In the genomic region with DNA sequence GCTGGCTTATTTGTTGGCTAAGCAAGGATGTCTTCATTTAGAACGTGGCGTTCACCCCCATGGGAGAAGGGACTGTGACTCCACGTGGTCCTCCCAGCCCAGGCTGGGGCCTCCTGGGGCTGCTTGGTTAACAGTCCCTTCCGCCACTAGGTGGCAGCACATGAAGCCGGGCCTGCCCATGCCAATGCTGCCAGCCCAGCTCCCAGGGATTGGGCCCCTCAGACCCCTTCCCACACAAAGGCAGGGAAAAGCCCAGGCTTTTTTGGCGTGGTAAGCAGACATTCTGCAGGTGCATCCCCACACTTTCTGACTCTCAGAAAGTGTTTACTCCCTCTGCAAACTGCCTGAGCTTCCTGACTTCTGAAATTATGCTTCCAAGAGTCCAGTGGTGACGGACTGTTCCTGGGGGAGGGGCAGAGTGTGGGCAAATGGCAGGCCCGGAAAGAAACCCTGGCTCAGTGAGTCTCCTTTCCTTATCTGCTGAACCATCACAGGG, we compare ENCODE assay signal across 8 cellular contexts. TPM values are rescaled to one million over a fixed set of nuclear protein-coding genes. Genes with fewer than 3 reads are reported as not detected.
DNase-seq lines count a peak whose midpoint lies in the region; ATAC-seq, FAIRE-seq and TF ChIP-seq lines count a peak whose summit lies in the region.

No MANE protein-coding gene starts in this region.

- DNase-seq in COR-L47 (lab: John Stamatoyannopoulos, UW) (peak; percentile 57), HTR-8/SVneo (ENCODE audit: insufficient read length, low spot score) (peak; percentile 74), SK-MEL-5 (ENCODE audit: low read depth, low spot score) (peak; percentile 86), glomerular visceral epithelial cell (ENCODE audit: extremely low spot score) (peak; percentile 64), pons (ENCODE audit: low spot score) (peak; percentile 65), upper lobe of right lung (peak; percentile 90)
- DNase-seq in activated naive CD4-positive, alpha-beta T cell treated with anti-CD3 and anti-CD28 coated beads for 36 hours, result peak; percentile 89

- H3K9me3 Mint-ChIP-seq in activated naive CD4-positive, alpha-beta T cell treated with anti-CD3 and anti-CD28 coated beads for 36 hours, result no peaks in the 10 kb centered on the region

- peaks cover 29% of the 10 kb centered on the region for H3K36me3 Mint-ChIP-seq in activated naive CD4-positive, alpha-beta T cell treated with anti-CD3 and anti-CD28 coated beads for 36 hours (ENCODE audit: low read depth)

- no peaks in the 10 kb centered on the region for H3K27me3 Mint-ChIP-seq in activated naive CD4-positive, alpha-beta T cell treated with anti-CD3 and anti-CD28 coated beads for 36 hours (ENCODE audit: low read depth)

- no peaks in the 10 kb centered on the region for H3K27me3 ChIP-seq in upper lobe of right lung

- no peaks in the 10 kb centered on the region for H3K9me3 ChIP-seq in upper lobe of right lung

- H3K27ac ChIP-seq in upper lobe of right lung, result no peak overlapping the region

- no peak overlapping the region for H3K4me3 ChIP-seq in upper lobe of right lung

- H3K4me1 Mint-ChIP-seq in activated naive CD4-positive, alpha-beta T cell treated with anti-CD3 and anti-CD28 coated beads for 36 hours (ENCODE audit: low read depth), result peaks cover 51% of the 10 kb centered on the region

- CTCF ChIA-PET in activated naive CD4-positive, alpha-beta T cell treated with anti-CD3 and anti-CD28 coated beads for 36 hours (lab: Charles Lee), result interaction anchor here (0.7 to 3.9 kb wide), 20 partner anchors 10 to 299 kb away, joined by 3 to 51 read pairs (median 4); no protein-coding TSS in a partner anchor

- no peak for FAIRE-seq in HTR-8/SVneo (lab: Jason Lieb, UNC)

- H3K4me1 ChIP-seq in upper lobe of right lung, result peaks cover 44% of the 10 kb centered on the region

- H3K4me3 Mint-ChIP-seq in activated naive CD4-positive, alpha-beta T cell treated with anti-CD3 and anti-CD28 coated beads for 36 hours, result no peak overlapping the region

- in situ Hi-C loops in SK-MEL-5 (cut with HindIII; ENCODE audit: low pct_unique_long_range_greater_than_20kb, low sequenced_read_pairs), result no loop called here

- peak; percentile 97 for TF ChIP-seq CTCF in upper lobe of right lung (IDR thresholded peaks at IDR 0.05)

- H3K36me3 ChIP-seq in upper lobe of right lung, result peaks cover 37% of the 10 kb centered on the region

- peak overlapping the region; percentile 41 for H3K27ac Mint-ChIP-seq in activated naive CD4-positive, alpha-beta T cell treated with anti-CD3 and anti-CD28 coated beads for 36 hours

- peak; percentile 54 for ATAC-seq in upper lobe of right lung
- no peak for ATAC-seq in HG02981 (IDR thresholded peaks at IDR 0.05; ENCODE audit: unreplicated experiment)

- intact Hi-C loops in activated naive CD4-positive, alpha-beta T cell treated with anti-CD3 and anti-CD28 coated beads for 36 hours (cut with micrococcal nuclease), result loop anchor here (2.0 kb wide), 1 partner anchor 110 kb away; no protein-coding TSS in a partner anchor
- intact Hi-C loops in upper lobe of right lung (cut with DNase I), result no loop called here

RNA-seq across cellular contexts. Expression of a gene that starts 3.1 kb away (rescaled TPM):
- 38.1 and 40.7 TPM in 2 replicates for total RNA-seq in SK-MEL-5 (2014; rRNA removed; shearing (Covaris generic))
- polyA plus RNA-seq in SK-MEL-5 (2015; cell fraction: cytosol; rRNA removed), result 46.1 and 54.1 TPM in 2 replicates
- 67.4 and 68.8 TPM in 2 replicates for polyA plus RNA-seq in SK-MEL-5 (2015; cell fraction: nucleus; rRNA removed)
- total RNA-seq in activated naive CD4-positive, alpha-beta T cell treated with anti-CD3 and anti-CD28 coated beads for 36 hours, result 10 to 100 TPM; 91.4 to 93.5 TPM
- 61.6 TPM for total RNA-seq in upper lobe of right lung

RNA-seq across cellular contexts. Expression of a gene that starts 25.1 kb away (rescaled TPM):
- total RNA-seq in SK-MEL-5 (2014; rRNA removed; shearing (Covaris generic)), result 2.0 and 2.4 TPM in 2 replicates
- polyA plus RNA-seq in SK-MEL-5 (2015; cell fraction: cytosol; rRNA removed), result 19.4 and 30.1 TPM in 2 replicates
- polyA plus RNA-seq in SK-MEL-5 (2015; cell fraction: nucleus; rRNA removed), result 8.1 and 9.3 TPM in 2 replicates
- total RNA-seq in activated naive CD4-positive, alpha-beta T cell treated with anti-CD3 and anti-CD28 coated beads for 36 hours, result 1 to 10 TPM; 1.4 to 1.5 TPM
- 6.3 TPM for total RNA-seq in upper lobe of right lung
